8 cellular contexts compared by ENCODE assay signal in genomic region chr2:105294844-105295481, GRCh38. TPM values are rescaled to one million over a fixed set of nuclear protein-coding genes. Genes with fewer than 3 reads are reported as not detected.
DNase-seq lines count a peak whose midpoint lies in the region; ATAC-seq and TF ChIP-seq lines count a peak whose summit lies in the region.

No MANE protein-coding gene starts in this region.

- POLR2A ChIA-PET in Panc1 (lab: Charles Lee): no interaction called here

- H3K27me3 ChIP-seq in Panc1 (ENCODE audit: control insufficient read depth, insufficient read depth, low read length) (no peaks in the 10 kb centered on the region), transverse colon (no peaks in the 10 kb centered on the region)

- ATAC-seq in HG03108 (IDR thresholded peaks at IDR 0.05; ENCODE audit: unreplicated experiment) (peak; percentile 54), Panc1 (peak; percentile 94)

- DNase-seq in SIG-M5 treated with dmso at 0.1 percent for 504 hours (lab: John Stamatoyannopoulos, UW; ENCODE audit: unreplicated experiment) (peak; percentile 68), SIG-M5 (lab: John Stamatoyannopoulos, UW) (no peak), Panc1 (ENCODE audit: low read depth, low spot score) (peak; percentile 15), cerebellar cortex (ENCODE audit: low spot score) (peak; percentile 72), left kidney (ENCODE audit: low read depth, low spot score) (peak; percentile 93), transverse colon (no peak), NCI-H1930 (lab: John Stamatoyannopoulos, UW) (no peak)

- WGBS in transverse colon (ENCODE audit: low coverage in 1 of 2), 2 donors: 38 to 50% methylated on average over 2 to 5 of the region's 5 CpGs

- H3K36me3 ChIP-seq in Panc1 (ENCODE audit: control insufficient read depth, insufficient read depth, low read length) (peaks cover 9% of the 10 kb centered on the region), transverse colon (peaks cover 0 to 27% (median 10%) of the 10 kb centered on the region in 4 donors)

- TF ChIP-seq POLR2A in transverse colon (IDR thresholded peaks at IDR 0.05): no peak

- H3K4me1 ChIP-seq in Panc1 (ENCODE audit: control insufficient read depth, insufficient read depth, low read length) (no peaks in the 10 kb centered on the region), transverse colon (no peaks in the 10 kb centered on the region)

- H3K4me3 ChIP-seq in Panc1 (ENCODE audit: low read depth in 2 of 2, low read length in 2 of 2): no peak overlapping the region
- H3K4me3 ChIP-seq in transverse colon: no peak overlapping the region

- in situ Hi-C loops in Panc1 (cut with HindIII; ENCODE audit: low pct_unique_long_range_greater_than_20kb, low sequenced_read_pairs) (no loop called here), transverse colon (cut with MboI; ENCODE audit: low pct_ligation_motif_present in 1 of 4, low pct_unique_long_range_greater_than_20kb in 1 of 4, low sequenced_read_pairs in 3 of 4) (no loop called here)

- TF ChIP-seq EP300 in transverse colon (IDR thresholded peaks at IDR 0.05; ENCODE audit: low read depth): no peak

- CTCF ChIA-PET in Panc1 (lab: Charles Lee): interaction anchor here (0.6 kb wide), 1 partner anchor 57 kb away, joined by 7 read pairs; no protein-coding TSS in a partner anchor

- no TSS peak for BruUV-seq in Panc1 (replicated peaks; lab: Mats Ljungman, UMichigan)

- H3K27ac ChIP-seq in Panc1 (ENCODE audit: low read length): no peak overlapping the region
- no peak overlapping the region for H3K27ac ChIP-seq in transverse colon

- H3K9me3 ChIP-seq in Panc1 (ENCODE audit: control insufficient read depth, insufficient read depth, low read depth, low read length) (no peaks in the 10 kb centered on the region), transverse colon (no peaks in the 10 kb centered on the region)

- TF ChIP-seq CTCF in Panc1 (IDR thresholded peaks at IDR 0.05): peak; percentile 81
- TF ChIP-seq CTCF in transverse colon (IDR thresholded peaks at IDR 0.05): peak in 3 of 5 experiments; percentile 24 to 33 (median 30)

- intact Hi-C loops in Panc1 (cut with micrococcal nuclease; ENCODE audit: unreplicated experiment): no loop called here
- intact Hi-C loops in transverse colon (cut with DNase I; ENCODE audit: low total_unique reads): no loop called here

RNA-seq across cellular contexts. Expression of gene TGFBRAP1, which starts 34.6 kb away (rescaled TPM):
- total RNA-seq in Panc1 (2021; ENCODE audit: unreplicated experiment): 32.7 TPM
- 24.5 TPM for polyA plus RNA-seq in Panc1 (2012; ENCODE audit: insufficient read length)
- 10 to 100 TPM; 13.1 to 21.8 (median 19.4) TPM for total RNA-seq in transverse colon

RNA-seq across cellular contexts. Expression of gene C2orf49, which starts 42.4 kb away (rescaled TPM):
- total RNA-seq in Panc1 (2021; ENCODE audit: unreplicated experiment) (20.0 TPM), transverse colon (10 to 100 TPM in 3 of 4 donors, 1 to 10 TPM in 1; 1.8 to 17.6 (median 14.5) TPM)
- polyA plus RNA-seq in Panc1 (2012; ENCODE audit: insufficient read length): 24.3 TPM

RNA-seq across cellular contexts. Expression of gene GPR45, which starts 53.4 kb away (rescaled TPM):
- total RNA-seq in Panc1 (2021; ENCODE audit: unreplicated experiment) (not detected), transverse colon (not detected)
- 0.17 TPM for polyA plus RNA-seq in Panc1 (2012; ENCODE audit: insufficient read length)

Comparison
In these comparisons a context has a peak if more than half of its experiments do, and no peak if none do; other contexts are left out.
1. DNase-seq: peak in SIG-M5 treated with dmso at 0.1 percent for 504 hours (single experiment), Panc1 (single experiment), cerebellar cortex (single experiment) and left kidney (single experiment); none in SIG-M5 (single experiment), transverse colon (single experiment) and NCI-H1930 (0 of 2).